Comparison of ENCODE assay signal across 8 cellular contexts in genomic region chr7:99557940-99558305, GRCh38.
DNase-seq lines count a peak whose midpoint lies in the region; ATAC-seq and TF ChIP-seq lines count a peak whose summit lies in the region.

No MANE protein-coding gene starts in this region.

- H3K27ac ChIP-seq in caudate nucleus (ENCODE audit: low read depth, low read length) (peak overlapping the region; percentile 97), muscle layer of duodenum (ENCODE audit: low read length) (peak overlapping the region; percentile 99)

- H3K36me3 ChIP-seq in muscle layer of duodenum (ENCODE audit: control insufficient read depth in 1 of 2, insufficient read depth in 2 of 2, low read length in 2 of 2), result peaks cover 37 to 43% of the 10 kb centered on the region in 2 donors

- no peaks in the 10 kb centered on the region for H3K27me3 ChIP-seq in muscle layer of duodenum (ENCODE audit: low read depth, low read length)

- peak overlapping the region; percentile 89 for H3K4me3 ChIP-seq in AG09309 (ENCODE audit: control insufficient read depth, low read depth, low read length)
- H3K4me3 ChIP-seq in muscle layer of duodenum (ENCODE audit: low read depth in 1 of 2, low read length in 2 of 2), result peak overlapping the region; percentile 90 to 93

- no peaks in the 10 kb centered on the region for H3K9me3 ChIP-seq in muscle layer of duodenum (ENCODE audit: control insufficient read depth in 1 of 2, low read length in 2 of 2)

- ATAC-seq in GM19397 (IDR thresholded peaks at IDR 0.05; ENCODE audit: unreplicated experiment) (peak; percentile 53), HG03565 (IDR thresholded peaks at IDR 0.05; ENCODE audit: unreplicated experiment) (peak; percentile 34)

- peaks cover 0 to 27% of the 10 kb centered on the region in 2 donors for H3K4me1 ChIP-seq in muscle layer of duodenum (ENCODE audit: control insufficient read depth in 1 of 2, insufficient read depth in 2 of 2, low read length in 2 of 2)

- no peak for TF ChIP-seq CTCF in AG09309 (IDR thresholded peaks at IDR 0.05; ENCODE audit: control insufficient read depth, insufficient read depth, low read depth, low read length, missing control alignments)

- DNase-seq in AG09309 (ENCODE audit: low read depth) (no peak), caudate nucleus (lab: John Stamatoyannopoulos, UW) (peak in 8 of 61 donors; percentile 54 to 89 (median 66)), SHP77 treated with DMSO at 0.1 percent for 48 hours (lab: John Stamatoyannopoulos, UW) (no peak), KG1 (lab: John Stamatoyannopoulos, UW) (no peak), NCI-H2029 treated with DMSO at 0.1 percent for 48 hours (lab: John Stamatoyannopoulos, UW) (no peak)
